22 cellular contexts compared by ENCODE assay signal in genomic region chr1:20641986-20642385, GRCh38. TPM values are rescaled to one million over a fixed set of nuclear protein-coding genes. Genes with fewer than 3 reads are reported as not detected.
DNase-seq lines count a peak whose midpoint lies in the region; FAIRE-seq and TF ChIP-seq lines count a peak whose summit lies in the region.
"Had no signal": no experiment of that assay in that cellular context is flagged by ENCODE, and none has a peak within 500 bp of the region (broad histone marks: within the 10 kb centered on the region; RNA-seq: fewer than 3 reads in every experiment).

No MANE protein-coding gene starts in this region.

- WGBS in H1 (ENCODE audit: extremely low coverage in 1 of 2, insufficient coverage in 1 of 2, insufficient read length in 1 of 2, insufficient replicate concordance in 2 of 2, low coverage in 1 of 2, low lambda C conversion rate in 2 of 2, missing lambda C conversion rate in 1 of 2), 2 experiments = 66% methylated on average over 10 of the region's 10 CpGs; no CpG with 5 or more reads in 1 of the 2 experiments
- 83% methylated on average over 9 of the region's 10 CpGs for WGBS in mesenchymal stem cell

- H3K23ac ChIP-seq in H1 (ENCODE audit: insufficient read length) (no peak overlapping the region), mesenchymal stem cell (ENCODE audit: low read length in 2 of 2) (no peak overlapping the region)

- H4K8ac ChIP-seq in H1 (ENCODE audit: extremely low read depth, insufficient read depth, low read length) = peak overlapping the region; percentile 41
- peak overlapping the region; percentile 28 for H4K8ac ChIP-seq in mesenchymal stem cell (ENCODE audit: low read length)

- H3K9me3 ChIP-seq in H1 (ENCODE audit: insufficient read depth in 2 of 2, low read depth in 1 of 2, low read length in 1 of 2) (no peaks in the 10 kb centered on the region), mesenchymal stem cell (ENCODE audit: control insufficient read depth, low read length) (no peaks in the 10 kb centered on the region), SJCRH30 (replicated peaks) (no peaks in the 10 kb centered on the region)
- H3K9me3 ChIP-seq: BLaER1, Caco-2 had no signal

- TF ChIP-seq EP300 in H1 (IDR thresholded peaks at IDR 0.05; ENCODE audit: borderline replicate concordance in 1 of 2, low read depth in 2 of 2, low read length in 2 of 2) = no peak

- H3K27ac ChIP-seq in H1 (ENCODE audit: low read depth, low read length) (no peak overlapping the region), mesenchymal stem cell (ENCODE audit: low read length, poor library complexity, severe bottlenecking) (no peak overlapping the region), SJCRH30 (no peak overlapping the region)
- H3K27ac ChIP-seq: 22Rv1, BLaER1, C4-2B, GM23248 had no signal

- peaks cover 21% of the 10 kb centered on the region for H3K36me3 Mint-ChIP-seq in HFFc6 (ENCODE audit: low read depth)

- H3K27me3 ChIP-seq in H1 (replicated peaks in 1 of 4; ENCODE audit: control insufficient read depth in 3 of 4, extremely low read depth in 1 of 4, insufficient read depth in 3 of 4, low read length in 3 of 4) (no peaks in the 10 kb centered on the region), mesenchymal stem cell (ENCODE audit: control insufficient read depth in 1 of 2, insufficient read depth in 1 of 2, low read length in 2 of 2) (no peaks in the 10 kb centered on the region), SJCRH30 (no peaks in the 10 kb centered on the region)
- H3K27me3 ChIP-seq: BLaER1 had no signal

- no peak overlapping the region for H2BK15ac ChIP-seq in H1 (ENCODE audit: low read length)
- H2BK15ac ChIP-seq in mesenchymal stem cell (ENCODE audit: low read depth, poor library complexity, severe bottlenecking) = no peak overlapping the region

- H4K91ac ChIP-seq in H1 (replicated peaks; ENCODE audit: insufficient read length, low read length) = no peak overlapping the region
- no peak overlapping the region for H4K91ac ChIP-seq in mesenchymal stem cell (ENCODE audit: low read length)

- no peak overlapping the region for H3K4me3 Mint-ChIP-seq in HFFc6
- H3K4me3 Mint-ChIP-seq: B cell; CD4-positive, CD25-positive, alpha-beta regulatory T cell; CD8-positive, alpha-beta T cell had no signal

- H3K14ac ChIP-seq in H1 (ENCODE audit: insufficient read length) (no peak overlapping the region), mesenchymal stem cell (ENCODE audit: low read length in 2 of 2) (no peak overlapping the region)

- no peak overlapping the region for H2BK20ac ChIP-seq in H1 (ENCODE audit: low read length)

- POLR2A ChIA-PET in H1 (lab: Charles Lee; ENCODE audit: partially characterized antibody) = interaction anchor here (0.6 to 2.0 kb wide), 6 partner anchors 8 to 67 kb away, joined by 3 to 11 read pairs (median 4); partner anchors contain the start of gene DDOST

- H2BK120ac ChIP-seq in H1 (replicated peaks; ENCODE audit: low read depth, low read length) (no peak overlapping the region), mesenchymal stem cell (ENCODE audit: low read depth, low read length) (no peak overlapping the region)

- H3K79me1 ChIP-seq in H1 (ENCODE audit: low read depth, low read length) (no peaks in the 10 kb centered on the region), mesenchymal stem cell (replicated peaks; ENCODE audit: low read length, poor library complexity, severe bottlenecking) (peaks cover 14% of the 10 kb centered on the region)

- peaks cover 15% of the 10 kb centered on the region for H3K4me1 Mint-ChIP-seq in HFFc6 (ENCODE audit: low read depth)
- H3K4me1 Mint-ChIP-seq: B cell had no signal

- no peak overlapping the region for H3K4me3 ChIP-seq in H1 (ENCODE audit: extremely low read depth in 1 of 4, insufficient read depth in 2 of 4, low read depth in 3 of 4, low read length in 4 of 4)
- H3K4me3 ChIP-seq in mesenchymal stem cell (ENCODE audit: insufficient read depth in 1 of 2, low read depth in 1 of 2, low read length in 2 of 2) = no peak overlapping the region
- no peak overlapping the region for H3K4me3 ChIP-seq in SJCRH30
- H3K4me3 ChIP-seq: BLaER1, GM23248 had no signal

- H3K4me2 ChIP-seq in H1 (ENCODE audit: insufficient read depth in 1 of 2, low read depth in 2 of 2, low read length in 2 of 2) (peak overlapping the region in 1 of 2 experiments; percentile 30; a peak in 3 of 4 replicates), mesenchymal stem cell (ENCODE audit: low read length, poor library complexity, severe bottlenecking) (no peak overlapping the region)
- H3K4me2 ChIP-seq: BLaER1 had no signal

- H2AFZ ChIP-seq in H1 (ENCODE audit: low read length) (no peak overlapping the region), mesenchymal stem cell (ENCODE audit: low read depth, low read length) (no peak overlapping the region)
- H2AFZ ChIP-seq: GM23248 had no signal

- H2BK5ac ChIP-seq in H1 (ENCODE audit: low read depth, low read length) (no peak overlapping the region), mesenchymal stem cell (ENCODE audit: low read depth, low read length, poor library complexity, severe bottlenecking) (no peak overlapping the region)

- H2AK5ac ChIP-seq in H1 (ENCODE audit: low read depth, low read length) = no peak overlapping the region
- no peak overlapping the region for H2AK5ac ChIP-seq in mesenchymal stem cell (ENCODE audit: low read length, severe bottlenecking)

- H3K23me2 ChIP-seq in H1 (ENCODE audit: low read depth, low read length) = no peaks in the 10 kb centered on the region

- CTCF ChIA-PET in H1 (lab: Charles Lee; ENCODE audit: partially characterized antibody) = interaction anchor here (0.8 to 8.2 kb wide), 18 partner anchors 8 to 554 kb away, joined by 3 to 85 read pairs (median 4); partner anchors contain the start of genes FAM43B and PINK1

- no peak overlapping the region for H4K5ac ChIP-seq in H1 (ENCODE audit: insufficient read length, low read depth, low read length)

- H3K9ac ChIP-seq in H1 (replicated peaks in 1 of 4; ENCODE audit: extremely low read depth in 1 of 4, low read depth in 3 of 4, low read length in 3 of 4) (no peak overlapping the region), mesenchymal stem cell (ENCODE audit: low read length) (no peak overlapping the region)
- H3K9ac ChIP-seq: BLaER1, GM23248 had no signal

- no peak for TF ChIP-seq CTCF in H1 (IDR thresholded peaks at IDR 0.05; ENCODE audit: control extremely low read depth in 1 of 3, insufficient read depth in 1 of 3, low read depth in 1 of 3, low read length in 3 of 3)
- TF ChIP-seq CTCF in HFFc6 (IDR thresholded peaks at IDR 0.05) = no peak

- TF ChIP-seq POLR2A in H1 (IDR thresholded peaks at IDR 0.05; ENCODE audit: control extremely low read depth in 1 of 2, low read depth in 2 of 2, low read length in 2 of 2) = no peak

- H3K4ac ChIP-seq in H1 (replicated peaks; ENCODE audit: insufficient read length, low read depth, low read length) = no peak overlapping the region
- no peak overlapping the region for H3K4ac ChIP-seq in mesenchymal stem cell (ENCODE audit: low read depth in 1 of 2, low read length in 2 of 2)

- FAIRE-seq in H1 (lab: Jason Lieb, UNC) = no peak
- no peak for FAIRE-seq in RCC 7860 (lab: Jason Lieb, UNC)
- FAIRE-seq: A204.1, G401.6, GM19239, H54 had no signal

- peaks cover 1 to 3% of the 10 kb centered on the region in 2 experiments for H4K20me1 ChIP-seq in H1 (replicated peaks in 1 of 2; ENCODE audit: control insufficient read depth in 1 of 2, insufficient read depth in 2 of 2, low read length in 2 of 2)
- H4K20me1 ChIP-seq: BLaER1 had no signal

- TF ChIP-seq RAD21 in H1 (IDR thresholded peaks at IDR 0.05 in 1 of 2, conservative IDR thresholded peaks at IDR 0.05 in 1 of 2; ENCODE audit: low read depth in 2 of 2, low read length in 2 of 2) = no peak

- DNase-seq in NCI-H82 (lab: John Stamatoyannopoulos, UW) (peak; percentile 68), NCI-H82 treated with DMSO at 0.1 percent for 48 hours (lab: John Stamatoyannopoulos, UW; ENCODE audit: unreplicated experiment) (no peak), H1 (ENCODE audit: low read depth in 1 of 2, low spot score in 2 of 2) (no peak), mesenchymal stem cell (no peak), HFFc6 (no peak), RCC 7860 (ENCODE audit: low spot score) (no peak), SJCRH30 (no peak), SKM-1 treated with dmso at 0.1 percent for 144 hours (lab: John Stamatoyannopoulos, UW; ENCODE audit: unreplicated experiment) (no peak)
- DNase-seq: Caco-2; CD4-positive, CD25-positive, alpha-beta regulatory T cell; CD8-positive, alpha-beta T cell; DMS153; DND-41; GM23248 had no signal

- H2BK12ac ChIP-seq in H1 (ENCODE audit: low read depth, low read length) (0 out of 2 replicates have a peak overlapping the region, but pooled peaks have one; percentile 5), mesenchymal stem cell (ENCODE audit: low read length in 2 of 2) (no peak overlapping the region)

- H3K18ac ChIP-seq in H1 (ENCODE audit: extremely low read depth, low read length) (no peak overlapping the region), mesenchymal stem cell (ENCODE audit: low read depth in 1 of 2, low read length in 2 of 2) (no peak overlapping the region)

- no peak overlapping the region for H3K56ac ChIP-seq in H1 (replicated peaks; ENCODE audit: insufficient read length, low read depth, low read length)

- no peak overlapping the region for H3K27ac Mint-ChIP-seq in HFFc6
- H3K27ac Mint-ChIP-seq: B cell; CD8-positive, alpha-beta T cell had no signal

- H3K79me2 ChIP-seq in H1 (ENCODE audit: control insufficient read depth in 1 of 2, insufficient read depth in 2 of 2, low read length in 2 of 2) = no peaks in the 10 kb centered on the region

- no peaks in the 10 kb centered on the region for H3K9me3 Mint-ChIP-seq in HFFc6
- H3K9me3 Mint-ChIP-seq: CD4-positive, CD25-positive, alpha-beta regulatory T cell; CD8-positive, alpha-beta T cell had no signal

- H3K4me1 ChIP-seq in H1 (replicated peaks in 1 of 4; ENCODE audit: control insufficient read depth in 3 of 4, insufficient read depth in 4 of 4, low read length in 3 of 4) (peaks cover 0 to 5% (median 3%) of the 10 kb centered on the region in 4 experiments; a peak in 3 of 7 replicates), mesenchymal stem cell (ENCODE audit: control insufficient read depth, insufficient read depth, low read depth, low read length) (peaks cover 1% of the 10 kb centered on the region), SJCRH30 (no peaks in the 10 kb centered on the region)
- H3K4me1 ChIP-seq: BLaER1, Caco-2 had no signal

- peaks cover 0 to 6% (median 0%) of the 10 kb centered on the region in 4 experiments; a peak in 3 of 8 replicates for H3K36me3 ChIP-seq in H1 (ENCODE audit: control insufficient read depth in 2 of 4, insufficient read depth in 4 of 4, low read length in 3 of 4)
- H3K36me3 ChIP-seq in mesenchymal stem cell (ENCODE audit: control insufficient read depth in 1 of 2, insufficient read depth in 2 of 2, low read depth in 1 of 2, low read length in 2 of 2) = peaks cover 75 to 89% of the 10 kb centered on the region in 2 experiments
- H3K36me3 ChIP-seq in SJCRH30 = no peaks in the 10 kb centered on the region

- peaks cover 2% of the 10 kb centered on the region for H3K27me3 Mint-ChIP-seq in HFFc6 (ENCODE audit: insufficient read depth)
- H3K27me3 Mint-ChIP-seq: B cell; CD4-positive, CD25-positive, alpha-beta regulatory T cell had no signal

RNA-seq across cellular contexts. Expression of gene PINK1, which starts 8.7 kb away (rescaled TPM):
- total RNA-seq in H1 (2021; fragmentation: NEBNext Ultra II Directional; extraction: Animal tissue kit (Norgen Biotek cat#: 25700)) = 19.3 and 20.5 TPM in 2 replicates
- polyA plus RNA-seq in H1 (2011; rRNA removed) = 16.1 and 21.0 TPM in 2 replicates
- polyA plus RNA-seq in H1 (2011; cell fraction: cytosol; rRNA removed) = 24.1 TPM
- polyA plus RNA-seq in H1 (2011; cell fraction: nucleus; rRNA removed) = 18.1 TPM
- 13.9 to 22.3 TPM (median 20.0 TPM) in 4 replicates for polyA plus RNA-seq in H1 (2012, experiment 1 of 2)
- polyA plus RNA-seq in H1 (2012, experiment 2 of 2) = 14.5 TPM
- polyA plus RNA-seq in H1 (2013, experiment 1 of 2) = 12.1 TPM
- polyA plus RNA-seq in H1 (2013, experiment 2 of 2) = 12.0 TPM
- polyA minus RNA-seq in H1 (2011; rRNA and poly(A)+ RNA removed) = 8.6 and 13.2 TPM in 2 replicates
- 7.8 TPM for polyA minus RNA-seq in H1 (2011; cell fraction: cytosol; rRNA and poly(A)+ RNA removed)
- 5.9 TPM for polyA minus RNA-seq in H1 (2011; cell fraction: nucleus; rRNA and poly(A)+ RNA removed)
- polyA plus RNA-seq in mesenchymal stem cell (2013, experiment 1 of 2) = 22.9 TPM
- polyA plus RNA-seq in mesenchymal stem cell (2013, experiment 2 of 2) = 22.7 TPM
- total RNA-seq in HFFc6 (2021; fragmentation: NEBNext Ultra II Directional; extraction: Animal tissue kit (Norgen Biotek cat#: 25700)) = 100 to 1,000 TPM in 3 of 6 experiments, 10 to 100 TPM in 3; 89.9 to 134 (median 99.1) TPM
- 14.8 and 17.4 TPM in 2 replicates for total RNA-seq in SJCRH30 (2014; rRNA removed; shearing (Covaris generic))

RNA-seq across cellular contexts. Expression of gene DDOST, which starts 19.2 kb away (rescaled TPM):
- total RNA-seq in H1 (2021; fragmentation: NEBNext Ultra II Directional; extraction: Animal tissue kit (Norgen Biotek cat#: 25700)) = 253 and 260 TPM in 2 replicates
- polyA plus RNA-seq in H1 (2011; rRNA removed) = 300 and 336 TPM in 2 replicates
- 310 TPM for polyA plus RNA-seq in H1 (2011; cell fraction: cytosol; rRNA removed)
- polyA plus RNA-seq in H1 (2011; cell fraction: nucleus; rRNA removed) = 218 TPM
- polyA plus RNA-seq in H1 (2012, experiment 1 of 2) = 199 to 273 TPM (median 262 TPM) in 4 replicates
- 359 TPM for polyA plus RNA-seq in H1 (2012, experiment 2 of 2)
- 314 TPM for polyA plus RNA-seq in H1 (2013, experiment 1 of 2)
- 341 TPM for polyA plus RNA-seq in H1 (2013, experiment 2 of 2)
- 272 and 301 TPM in 2 replicates for polyA minus RNA-seq in H1 (2011; rRNA and poly(A)+ RNA removed)
- 158 TPM for polyA minus RNA-seq in H1 (2011; cell fraction: cytosol; rRNA and poly(A)+ RNA removed)
- 100 TPM for polyA minus RNA-seq in H1 (2011; cell fraction: nucleus; rRNA and poly(A)+ RNA removed)
- polyA plus RNA-seq in mesenchymal stem cell (2013, experiment 1 of 2) = 286 TPM
- polyA plus RNA-seq in mesenchymal stem cell (2013, experiment 2 of 2) = 285 TPM
- 100 to 1,000 TPM; 266 to 291 (median 281) TPM for total RNA-seq in HFFc6 (2021; fragmentation: NEBNext Ultra II Directional; extraction: Animal tissue kit (Norgen Biotek cat#: 25700))
- total RNA-seq in SJCRH30 (2014; rRNA removed; shearing (Covaris generic)) = 267 and 269 TPM in 2 replicates

RNA-seq across cellular contexts. Expression of gene CDA, which starts 53.1 kb away (rescaled TPM):
- 3.3 and 4.4 TPM in 2 replicates for total RNA-seq in H1 (2021; fragmentation: NEBNext Ultra II Directional; extraction: Animal tissue kit (Norgen Biotek cat#: 25700))
- polyA plus RNA-seq in H1 (2011; rRNA removed) = 11.3 TPM in 2 replicates
- 7.0 TPM for polyA plus RNA-seq in H1 (2011; cell fraction: cytosol; rRNA removed)
- 5.3 TPM for polyA plus RNA-seq in H1 (2011; cell fraction: nucleus; rRNA removed)
- polyA plus RNA-seq in H1 (2012, experiment 1 of 2) = 4.4 to 10.1 TPM (median 7.1 TPM) in 4 replicates
- 7.0 TPM for polyA plus RNA-seq in H1 (2012, experiment 2 of 2)
- polyA plus RNA-seq in H1 (2013, experiment 1 of 2) = 7.4 TPM
- polyA plus RNA-seq in H1 (2013, experiment 2 of 2) = 7.4 TPM
- polyA minus RNA-seq in H1 (2011; rRNA and poly(A)+ RNA removed) = 3.0 and 3.9 TPM in 2 replicates
- 4.9 TPM for polyA minus RNA-seq in H1 (2011; cell fraction: cytosol; rRNA and poly(A)+ RNA removed)
- 2.2 TPM for polyA minus RNA-seq in H1 (2011; cell fraction: nucleus; rRNA and poly(A)+ RNA removed)
- polyA plus RNA-seq in mesenchymal stem cell (2013, experiment 1 of 2) = 1.6 TPM
- polyA plus RNA-seq in mesenchymal stem cell (2013, experiment 2 of 2) = 1.5 TPM
- 10 to 100 TPM in 4 of 6 experiments, 1 to 10 TPM in 2; 6.7 to 15.4 (median 13.3) TPM for total RNA-seq in HFFc6 (2021; fragmentation: NEBNext Ultra II Directional; extraction: Animal tissue kit (Norgen Biotek cat#: 25700))
- not detected in 2 replicates for total RNA-seq in SJCRH30 (2014; rRNA removed; shearing (Covaris generic))
- total RNA-seq: B cell; CD4-positive, CD25-positive, alpha-beta regulatory T cell; CD8-positive, alpha-beta T cell had no signal
